Comparison of ENCODE assay signal across 17 cellular contexts in genomic region chr7:82723411-82723810, GRCh38.
"Had no signal": no experiment of that assay in that cellular context is flagged by ENCODE, and none has a peak within 500 bp of the region (broad histone marks: within the 10 kb centered on the region; RNA-seq: fewer than 3 reads in every experiment).

No MANE protein-coding gene starts in this region.

- H3K4me1 Mint-ChIP-seq: nephron had no signal

- H3K36me3 Mint-ChIP-seq: activated naive CD8-positive, alpha-beta T cell had no signal

- H3K9me3 ChIP-seq: body of pancreas, esophagus muscularis mucosa, spleen, thyroid gland had no signal

- H3K9me3 Mint-ChIP-seq: activated T-helper 1 cell treated with anti-CD3 and anti-CD28 coated beads, Interleukin-12 subunit alpha, Interleukin-12 subunit beta, Interleukin-2, Interleukin-4 antibody, amounts not matched to agents 30 ng/mL and 10 ng/mL and 1 ng/mL, durations not matched to agents 14 hours and 24 hours and 36 hours; nephron; T-helper 1 cell treated with Interleukin-12 subunit alpha and Interleukin-12 subunit beta and Interleukin-4 antibody, amounts not matched to agents 30 μg/mL and 1 μg/mL, for 36 hours had no signal

- H3K27me3 ChIP-seq: body of pancreas, esophagus muscularis mucosa, spleen, thyroid gland had no signal

- H3K36me3 ChIP-seq: esophagus muscularis mucosa, spleen, thyroid gland had no signal

- DNase-seq: activated CD4-positive, alpha-beta T cell treated with anti-CD3 and anti-CD28 coated beads for 1 hour; activated CD4-positive, alpha-beta T cell treated with anti-CD3 and anti-CD28 coated beads, Interleukin-2, amount 50 U/mL, for 48 hours; amniotic stem cell; body of pancreas; dermis blood vessel endothelial cell; effector memory CD4-positive, alpha-beta T cell; spleen; stimulated activated CD8-positive, alpha-beta memory T cell treated with anti-CD3 and anti-CD28 coated beads, Interleukin-4, amount 100 ng/mL, for 48 hours; stimulated activated naive CD4-positive, alpha-beta T cell treated with Interleukin-2 at 50 U/mL for 16 hours; thyroid gland had no signal

- ATAC-seq: body of pancreas, sciatic nerve had no signal

- H3K27me3 Mint-ChIP-seq: activated naive CD8-positive, alpha-beta T cell had no signal

- H3K27ac ChIP-seq: body of pancreas, esophagus muscularis mucosa, spleen, thyroid gland had no signal

- H3K4me1 ChIP-seq: body of pancreas, esophagus muscularis mucosa, spleen had no signal

- H3K4me3 Mint-ChIP-seq: activated naive CD8-positive, alpha-beta T cell; activated T-helper 1 cell treated with anti-CD3 and anti-CD28 coated beads, Interleukin-12 subunit alpha, Interleukin-12 subunit beta, Interleukin-2, Interleukin-4 antibody, amounts not matched to agents 30 ng/mL and 10 ng/mL and 1 ng/mL, durations not matched to agents 14 hours and 24 hours and 36 hours; nephron; T-helper 1 cell treated with Interleukin-12 subunit alpha and Interleukin-12 subunit beta and Interleukin-4 antibody, amounts not matched to agents 30 μg/mL and 1 μg/mL, for 36 hours had no signal

- H3K4me3 ChIP-seq: body of pancreas, esophagus muscularis mucosa, spleen, thyroid gland had no signal

- FAIRE-seq: endothelial cell of umbilical vein had no signal

- H3K27ac Mint-ChIP-seq: activated naive CD8-positive, alpha-beta T cell; activated T-helper 1 cell treated with anti-CD3 and anti-CD28 coated beads, Interleukin-12 subunit alpha, Interleukin-12 subunit beta, Interleukin-2, Interleukin-4 antibody, amounts not matched to agents 30 ng/mL and 10 ng/mL and 1 ng/mL, durations not matched to agents 14 hours and 24 hours and 36 hours; nephron; T-helper 1 cell treated with Interleukin-12 subunit alpha and Interleukin-12 subunit beta and Interleukin-4 antibody, amounts not matched to agents 30 μg/mL and 1 μg/mL, for 36 hours had no signal
